Comparison of ENCODE assay signal across 21 cellular contexts in the genomic region with DNA sequence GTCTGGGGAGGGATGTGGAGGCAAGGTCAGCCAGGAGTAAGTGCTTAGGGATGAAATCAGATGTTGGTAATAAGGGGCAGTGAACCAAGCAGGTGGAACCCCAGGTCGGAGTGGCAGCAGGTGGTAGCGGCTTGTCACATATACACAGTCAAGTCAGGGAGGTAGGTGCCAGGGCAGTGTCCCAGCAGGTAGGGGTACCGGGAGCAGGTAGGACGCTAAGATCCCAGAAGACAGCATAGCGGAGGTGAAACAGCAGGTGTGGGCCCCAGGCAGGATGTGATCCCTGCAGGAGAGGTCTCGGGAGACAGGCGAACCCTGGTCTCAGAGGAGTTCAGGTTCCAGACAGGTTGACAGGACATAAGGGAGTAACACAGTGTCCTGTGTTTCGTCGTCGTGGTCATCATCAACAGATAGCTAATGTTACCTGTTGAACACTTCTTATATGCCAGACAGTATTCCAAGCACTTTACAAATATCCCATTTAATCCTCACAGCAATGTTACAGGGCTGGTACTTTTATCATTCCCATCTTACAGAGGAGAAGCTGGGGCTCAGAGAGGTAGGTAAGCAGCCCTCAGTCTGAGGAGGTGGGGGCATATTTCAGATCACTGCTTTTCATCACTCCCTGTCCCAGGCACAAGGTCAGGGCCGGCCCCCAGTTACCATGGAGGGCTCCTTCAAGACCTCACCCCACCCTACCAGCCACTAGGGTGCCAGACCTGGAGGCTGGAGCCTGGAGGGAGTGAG.
"Had no signal": no experiment of that assay in that cellular context is flagged by ENCODE, and none has a peak within 500 bp of the region (broad histone marks: within the 10 kb centered on the region; RNA-seq: fewer than 3 reads in every experiment).

No MANE protein-coding gene starts in this region.

- H3K27ac Mint-ChIP-seq: activated CD4-positive, alpha-beta memory T cell treated with anti-CD3 and anti-CD28 coated beads, Interleukin-2, amount 10 ng/mL, durations not matched to agents 7 days and 5 days; activated naive CD8-positive, alpha-beta T cell treated with anti-CD3 and anti-CD28 coated beads, Interleukin-2, amount 50 U/mL, for 24 hours; activated T-helper 1 cell treated with anti-CD3 and anti-CD28 coated beads, Interleukin-12 subunit alpha, Interleukin-12 subunit beta, Interleukin-2, Interleukin-4 antibody, amounts not matched to agents 30 ng/mL and 10 ng/mL and 1 ng/mL, durations not matched to agents 14 hours and 24 hours and 36 hours; brain; nephron; stimulated activated naive CD8-positive, alpha-beta T cell treated with anti-CD3 and anti-CD28 coated beads, Interleukin-15, amount 100 ng/mL, for 72 hours; type B pancreatic cell had no signal

- H3K9me3 Mint-ChIP-seq: activated CD4-positive, alpha-beta memory T cell treated with anti-CD3 and anti-CD28 coated beads, Interleukin-2, amount 10 ng/mL, durations not matched to agents 7 days and 5 days; activated naive CD8-positive, alpha-beta T cell treated with anti-CD3 and anti-CD28 coated beads, Interleukin-2, amount 50 U/mL, for 24 hours; activated T-helper 1 cell treated with anti-CD3 and anti-CD28 coated beads, Interleukin-12 subunit alpha, Interleukin-12 subunit beta, Interleukin-2, Interleukin-4 antibody, amounts not matched to agents 30 ng/mL and 10 ng/mL and 1 ng/mL, durations not matched to agents 14 hours and 24 hours and 36 hours; nephron; stimulated activated naive CD8-positive, alpha-beta T cell treated with anti-CD3 and anti-CD28 coated beads, Interleukin-15, amount 100 ng/mL, for 72 hours; type B pancreatic cell had no signal

- H3K36me3 ChIP-seq: gastrocnemius medialis, heart left ventricle, left lung had no signal

- H3K4me3 ChIP-seq: gastrocnemius medialis, heart left ventricle, left lung had no signal

- H3K4me3 Mint-ChIP-seq: activated CD4-positive, alpha-beta memory T cell treated with anti-CD3 and anti-CD28 coated beads, Interleukin-2, amount 10 ng/mL, durations not matched to agents 7 days and 5 days; activated naive CD8-positive, alpha-beta T cell treated with anti-CD3 and anti-CD28 coated beads, Interleukin-2, amount 50 U/mL, for 24 hours; activated T-helper 1 cell treated with anti-CD3 and anti-CD28 coated beads, Interleukin-12 subunit alpha, Interleukin-12 subunit beta, Interleukin-2, Interleukin-4 antibody, amounts not matched to agents 30 ng/mL and 10 ng/mL and 1 ng/mL, durations not matched to agents 14 hours and 24 hours and 36 hours; brain; nephron; stimulated activated naive CD8-positive, alpha-beta T cell treated with anti-CD3 and anti-CD28 coated beads, Interleukin-15, amount 100 ng/mL, for 72 hours; type B pancreatic cell had no signal

- H3K36me3 Mint-ChIP-seq: brain, type B pancreatic cell had no signal

- H3K27me3 ChIP-seq: gastrocnemius medialis, left lung had no signal

- H3K27ac ChIP-seq: gastrocnemius medialis, heart left ventricle, left lung, VCaP had no signal

- ATAC-seq: activated naive CD8-positive, alpha-beta T cell treated with anti-CD3 and anti-CD28 coated beads, Interleukin-2, amount 50 U/mL, for 24 hours; esophagus mucosa; gastrocnemius medialis; heart left ventricle; left lung; stimulated activated naive CD8-positive, alpha-beta T cell treated with anti-CD3 and anti-CD28 coated beads, Interleukin-15, amount 100 ng/mL, for 72 hours had no signal

- H3K9me3 ChIP-seq: gastrocnemius medialis, heart left ventricle, left lung had no signal

- DNase-seq: activated CD4-positive, alpha-beta T cell treated with anti-CD3 and anti-CD28 coated beads for 1 hour; activated naive CD8-positive, alpha-beta T cell treated with anti-CD3 and anti-CD28 coated beads, Interleukin-2, amount 50 U/mL, for 24 hours; anterior cingulate cortex; central memory CD4-positive, alpha-beta T cell; cortex of kidney; effector CD4-positive, alpha-beta T cell; gastrocnemius medialis; heart left ventricle; midbrain; occipital lobe; posterior cingulate gyrus; retina had no signal

- H3K4me1 ChIP-seq: gastrocnemius medialis had no signal
